In the genomic region with DNA sequence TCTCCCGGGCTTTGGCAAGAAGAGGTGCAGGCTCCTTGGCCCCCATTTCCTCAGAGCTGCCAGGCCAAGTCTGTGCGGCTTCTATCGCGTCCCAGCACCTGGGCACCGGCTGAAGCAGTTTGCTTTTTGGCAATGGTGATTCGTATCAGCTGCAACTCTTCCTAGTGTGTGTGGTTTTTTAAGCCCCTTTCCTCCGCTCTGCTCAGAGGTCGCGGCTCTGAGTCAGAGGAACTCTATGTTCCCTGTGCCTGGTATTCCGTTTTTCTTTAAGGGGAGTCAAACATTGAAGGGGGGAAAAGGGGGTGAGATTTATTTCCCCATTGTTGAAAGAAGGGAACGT, we compare ENCODE assay signal across 8 cellular contexts. TPM values are rescaled to one million over a fixed set of nuclear protein-coding genes. Genes with fewer than 3 reads are reported as not detected.
DNase-seq lines count a peak whose midpoint lies in the region; ATAC-seq and TF ChIP-seq lines count a peak whose summit lies in the region.

No MANE protein-coding gene starts in this region.

- no peak for DNase-seq in activated naive CD4-positive, alpha-beta T cell treated with anti-CD3 and anti-CD28 coated beads, Interleukin-2, amount 10 ng/mL, durations not matched to agents 7 days and 5 days
- DNase-seq in activated naive CD4-positive, alpha-beta T cell (lab: John Stamatoyannopoulos, UW), result no peak
- DNase-seq in Peyer's patch (no peak), dorsolateral prefrontal cortex (no peak), mucosa of descending colon (no peak), NCI-H774 (lab: John Stamatoyannopoulos, UW) (no peak)
- DNase-seq in NK-92 treated with Interleukin-12 subunit alpha and Interleukin-12 subunit beta, amount 100 ng/mL, for 24 hours (lab: John Stamatoyannopoulos, UW), result no peak

- peak overlapping the region; percentile 74 to 94 (median 87) for H3K4me3 ChIP-seq in Peyer's patch
- H3K4me3 ChIP-seq in dorsolateral prefrontal cortex, result peak overlapping the region; percentile 61 to 99 (median 91)
- H3K4me3 ChIP-seq in mucosa of descending colon, result peak overlapping the region; percentile 99

- intact Hi-C loops in dorsolateral prefrontal cortex (cut with DNase I) (loop anchor here (5.0 to 10.0 kb wide), 3 partner anchors 73 to 144 kb away; partner anchors contain the start of gene DZIP1L (in 1 of the 2)), mucosa of descending colon (cut with DNase I, micrococcal nuclease) (no loop called here)

- TF ChIP-seq CTCF in Peyer's patch (IDR thresholded peaks at IDR 0.05) (no peak), dorsolateral prefrontal cortex (IDR thresholded peaks at IDR 0.05 in 54 of 56, conservative IDR thresholded peaks at IDR 0.05 in 2 of 56; ENCODE audit: low read depth in 1 of 56, partially characterized antibody in 56 of 56) (no peak), mucosa of descending colon (IDR thresholded peaks at IDR 0.05) (no peak)

- peak; percentile 38 for ATAC-seq in mucosa of descending colon
- ATAC-seq in GM21723 (IDR thresholded peaks at IDR 0.05; ENCODE audit: unreplicated experiment), result no peak

- CTCF ChIA-PET in activated naive CD4-positive, alpha-beta T cell treated with anti-CD3 and anti-CD28 coated beads, Interleukin-2, amount 10 ng/mL, durations not matched to agents 7 days and 5 days (lab: Charles Lee), result interaction anchor here (1.4 to 1.7 kb wide), 2 partner anchors 15 to 144 kb away, joined by 3 to 4 read pairs; no protein-coding TSS in a partner anchor

- no peaks in the 10 kb centered on the region for H3K9me3 Mint-ChIP-seq in activated naive CD4-positive, alpha-beta T cell treated with anti-CD3 and anti-CD28 coated beads, Interleukin-2, amount 10 ng/mL, durations not matched to agents 7 days and 5 days

- H3K36me3 ChIP-seq in Peyer's patch (peaks cover 0 to 3% (median 0%) of the 10 kb centered on the region in 3 donors), mucosa of descending colon (ENCODE audit: low read depth) (no peaks in the 10 kb centered on the region)

- peaks cover 15% of the 10 kb centered on the region for H3K36me3 Mint-ChIP-seq in activated naive CD4-positive, alpha-beta T cell treated with anti-CD3 and anti-CD28 coated beads, Interleukin-2, amount 10 ng/mL, durations not matched to agents 7 days and 5 days

- H3K27ac Mint-ChIP-seq in activated naive CD4-positive, alpha-beta T cell treated with anti-CD3 and anti-CD28 coated beads, Interleukin-2, amount 10 ng/mL, durations not matched to agents 7 days and 5 days, result peak overlapping the region; percentile 95

- H3K4me1 ChIP-seq in Peyer's patch, result peaks cover 0 to 32% (median 1%) of the 10 kb centered on the region in 4 donors
- H3K4me1 ChIP-seq in mucosa of descending colon (ENCODE audit: low read depth), result peaks cover 19% of the 10 kb centered on the region

- H3K9me3 ChIP-seq in Peyer's patch, result no peaks in the 10 kb centered on the region
- no peaks in the 10 kb centered on the region for H3K9me3 ChIP-seq in mucosa of descending colon

- peak overlapping the region; percentile 88 for H3K4me3 Mint-ChIP-seq in activated naive CD4-positive, alpha-beta T cell treated with anti-CD3 and anti-CD28 coated beads, Interleukin-2, amount 10 ng/mL, durations not matched to agents 7 days and 5 days

- H3K27me3 ChIP-seq in Peyer's patch (no peaks in the 10 kb centered on the region), dorsolateral prefrontal cortex (no peaks in the 10 kb centered on the region)

- peaks cover 15% of the 10 kb centered on the region for H3K27me3 Mint-ChIP-seq in activated naive CD4-positive, alpha-beta T cell treated with anti-CD3 and anti-CD28 coated beads, Interleukin-2, amount 10 ng/mL, durations not matched to agents 7 days and 5 days

- TF ChIP-seq POLR2A in Peyer's patch (IDR thresholded peaks at IDR 0.05), result no peak

- H3K27ac ChIP-seq in Peyer's patch, result peak overlapping the region; percentile 89 to 96 (median 92)
- peak overlapping the region in 57 of 59 donors; percentile 83 to 99 (median 95) for H3K27ac ChIP-seq in dorsolateral prefrontal cortex

- peaks cover 41% of the 10 kb centered on the region for H3K4me1 Mint-ChIP-seq in activated naive CD4-positive, alpha-beta T cell treated with anti-CD3 and anti-CD28 coated beads, Interleukin-2, amount 10 ng/mL, durations not matched to agents 7 days and 5 days

RNA-seq across cellular contexts. Expression of gene ARMC8, which starts 0.9 kb away (rescaled TPM):
- total RNA-seq in Peyer's patch (10 to 100 TPM; 35.7 to 77.2 (median 56.3) TPM), dorsolateral prefrontal cortex (100 to 1,000 TPM in 4 of 120 experiments, 10 to 100 TPM in 116; 49.2 to 110 (median 77.9) TPM), mucosa of descending colon (10 to 100 TPM; 33.5 to 50.7 (median 48.0) TPM)

RNA-seq across cellular contexts. Expression of gene DBR1, which starts 13.3 kb away (rescaled TPM):
- total RNA-seq in Peyer's patch (10 to 100 TPM in 1 of 4 donors, 1 to 10 TPM in 3; 6.3 to 24.8 (median 8.6) TPM), dorsolateral prefrontal cortex (10 to 100 TPM in 88 of 120 experiments, 1 to 10 TPM in 32; 5.7 to 15.5 (median 11.1) TPM), mucosa of descending colon (10 to 100 TPM; 10.5 to 11.6 (median 11.6) TPM)

RNA-seq across cellular contexts. Expression of gene A4GNT, which starts 55.8 kb away (rescaled TPM):
- total RNA-seq in Peyer's patch (not detected), dorsolateral prefrontal cortex (under 1 TPM in 3 of 120 experiments, not detected in 117; 0.29 to 0.76 (median 0.32) TPM), mucosa of descending colon (not detected)

Comparison
In these comparisons a context has a peak if more than half of its experiments do, and no peak if none do; other contexts are left out.
1. intact Hi-C loops: an anchor here in dorsolateral prefrontal cortex (5.0 to 10.0 kb wide); none called in mucosa of descending colon.